ENCODE assay signal across 8 cellular contexts in the genomic region with DNA sequence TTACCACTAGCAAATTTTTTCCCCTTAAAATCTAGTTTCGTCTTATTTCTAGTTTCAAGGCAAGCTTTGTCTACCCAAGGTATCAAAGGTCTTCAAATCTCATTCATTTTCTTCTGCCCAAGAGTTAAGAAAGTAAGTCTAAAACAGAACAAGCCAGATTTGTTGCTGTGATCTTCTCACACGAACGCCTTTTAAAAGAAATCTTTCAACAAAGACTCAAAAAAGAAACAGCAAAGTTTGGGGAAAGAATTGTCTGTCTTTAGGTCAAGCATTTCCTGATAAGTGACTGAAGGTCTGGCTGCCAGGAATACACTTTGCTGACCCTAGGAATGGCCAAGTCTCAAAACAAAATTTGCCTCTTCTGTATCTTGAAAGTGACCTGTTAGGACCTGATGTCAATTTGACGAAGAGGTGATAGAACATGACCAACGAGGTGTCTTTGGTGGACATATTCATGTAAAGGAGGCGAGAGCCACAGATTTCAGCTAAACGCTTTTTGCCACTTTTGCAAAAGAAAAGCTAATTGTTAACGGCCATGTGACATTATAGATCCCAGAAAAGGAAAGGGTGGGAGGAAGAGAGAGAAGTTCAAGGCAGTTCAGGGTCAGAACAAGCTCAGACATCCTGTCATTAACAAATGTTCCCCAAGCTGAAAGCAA. TPM values are rescaled to one million over a fixed set of nuclear protein-coding genes. Genes with fewer than 3 reads are reported as not detected.
A peak's percentile ranks its signal among the peaks of the same experiment; 100 is the strongest.
DNase-seq lines count a peak whose midpoint lies in the region; ATAC-seq, FAIRE-seq and TF ChIP-seq lines count a peak whose summit lies in the region.

No MANE protein-coding gene starts in this region.

- H3K27me3 Mint-ChIP-seq in IgD-negative memory B cell, result no peaks in the 10 kb centered on the region

- H3K4me3 Mint-ChIP-seq in IgD-negative memory B cell, result peak overlapping the region; percentile 90 to 98 (median 96)

- peaks cover 44% of the 10 kb centered on the region for H3K4me1 ChIP-seq in DND-41 (ENCODE audit: insufficient read depth, low read length)
- peaks cover 1 to 9% of the 10 kb centered on the region in 2 donors for H3K4me1 ChIP-seq in lung (ENCODE audit: control insufficient read depth in 2 of 2, insufficient read depth in 2 of 2, low read length in 2 of 2)
- peaks cover 14 to 37% (median 25%) of the 10 kb centered on the region in 4 donors for H3K4me1 ChIP-seq in upper lobe of left lung

- H3K27ac Mint-ChIP-seq in IgD-negative memory B cell, result peak overlapping the region; percentile 86 to 94 (median 93)

- no peaks in the 10 kb centered on the region; the same call in 1 of the 2 replicates for H3K36me3 ChIP-seq in DND-41 (ENCODE audit: insufficient read depth, low read length)
- H3K36me3 ChIP-seq in lung (ENCODE audit: control insufficient read depth in 2 of 2, insufficient read depth in 2 of 2, low read length in 2 of 2), result no peaks in the 10 kb centered on the region
- H3K36me3 ChIP-seq in upper lobe of left lung, result no peaks in the 10 kb centered on the region

- H3K27me3 ChIP-seq in DND-41 (ENCODE audit: insufficient read depth, low read length, poor library complexity), result no peaks in the 10 kb centered on the region
- no peaks in the 10 kb centered on the region for H3K27me3 ChIP-seq in lung (ENCODE audit: control insufficient read depth, insufficient read depth)
- no peaks in the 10 kb centered on the region for H3K27me3 ChIP-seq in upper lobe of left lung

- TF ChIP-seq POLR2A in upper lobe of left lung (IDR thresholded peaks at IDR 0.05), result no peak

- peaks cover 64% of the 10 kb centered on the region for H3K79me2 ChIP-seq in DND-41 (ENCODE audit: insufficient read depth, low read length)

- peaks cover 3% of the 10 kb centered on the region for H3K36me3 Mint-ChIP-seq in IgD-negative memory B cell

- H3K27ac ChIP-seq in DND-41 (ENCODE audit: low read length) (peak overlapping the region; percentile 81), caudate nucleus (ENCODE audit: low read depth, low read length) (peak overlapping the region; percentile 94), lung (ENCODE audit: low read depth in 1 of 2, low read length in 1 of 2) (peak overlapping the region; percentile 99 to 100), upper lobe of left lung (peak overlapping the region; percentile 97 to 100 (median 100))

- 3 to 4% methylated on average over 8 of the region's 8 CpGs for WGBS in lung, 2 donors
- WGBS in upper lobe of left lung, 2 donors, result 3 to 4% methylated on average over 8 of the region's 8 CpGs

- H3K9ac ChIP-seq in DND-41 (ENCODE audit: low read depth, low read length), result peak overlapping the region; percentile 94

- H3K4me3 ChIP-seq in DND-41 (ENCODE audit: low read depth in 1 of 2, low read length in 2 of 2) (peak overlapping the region; percentile 40 to 66), lung (peak overlapping the region; percentile 78), upper lobe of left lung (peak overlapping the region; percentile 74 to 92 (median 87))

- H4K20me1 ChIP-seq in DND-41 (ENCODE audit: insufficient read depth, low read length), result peaks cover 48% of the 10 kb centered on the region; the same call in 1 of the 2 replicates

- H3K4me2 ChIP-seq in DND-41 (ENCODE audit: insufficient read depth, low read length), result peak overlapping the region; percentile 68

- no peak for FAIRE-seq in D721Med (lab: Jason Lieb, UNC)

- H2AFZ ChIP-seq in DND-41 (ENCODE audit: low read depth, low read length), result 0 out of 2 replicates have a peak overlapping the region, but pooled peaks have one; percentile 75

- TF ChIP-seq EP300 in upper lobe of left lung (IDR thresholded peaks at IDR 0.05), result no peak

- TF ChIP-seq CTCF in DND-41 (IDR thresholded peaks at IDR 0.05; ENCODE audit: borderline replicate concordance, extremely low read depth, low read length, poor library complexity, severe bottlenecking) (no peak), lung (IDR thresholded peaks at IDR 0.05; ENCODE audit: control extremely low read depth, extremely low read depth) (no peak), upper lobe of left lung (IDR thresholded peaks at IDR 0.05) (no peak), D721Med (IDR thresholded peaks at IDR 0.05; ENCODE audit: insufficient read depth, missing control alignments) (no peak)

- no peaks in the 10 kb centered on the region for H3K9me3 Mint-ChIP-seq in IgD-negative memory B cell

- ATAC-seq in DND-41 (ENCODE audit: insufficient read depth, low read depth) (peak; percentile 2; the same call in 1 of the 3 replicates), lung (ENCODE audit: insufficient read depth, low FRiP score) (no peak), upper lobe of left lung (ENCODE audit: low FRiP score in 2 of 2) (peak in 1 of 2 donors; percentile 0)

- H3K9me3 ChIP-seq in DND-41 (ENCODE audit: insufficient read depth, low read length, severe bottlenecking) (no peaks in the 10 kb centered on the region), lung (ENCODE audit: control insufficient read depth in 2 of 2, insufficient read depth in 1 of 2, low read length in 1 of 2) (no peaks in the 10 kb centered on the region), upper lobe of left lung (no peaks in the 10 kb centered on the region)

- DNase-seq in DND-41 (no peak), caudate nucleus (lab: John Stamatoyannopoulos, UW) (peak in 10 of 61 donors; percentile 21 to 74 (median 60)), lung (ENCODE audit: low spot score) (no peak), upper lobe of left lung (no peak), NCI-H446 treated with DMSO at 0.1 percent for 48 hours (lab: John Stamatoyannopoulos, UW) (no peak), D721Med (ENCODE audit: insufficient read length, low spot score) (no peak), dedifferentiated amniotic fluid mesenchymal stem cell (ENCODE audit: extremely low spot score) (no peak)

- peaks cover 33 to 48% (median 38%) of the 10 kb centered on the region in 3 donors for H3K4me1 Mint-ChIP-seq in IgD-negative memory B cell

RNA-seq across cellular contexts. Expression of gene CDK17, which starts 1.7 kb away (rescaled TPM):
- polyA plus RNA-seq in IgD-negative memory B cell (30.0 TPM), lung (10 to 100 TPM; 13.7 to 21.4 TPM)
- total RNA-seq in lung (100 to 1,000 TPM in 1 of 2 donors, 10 to 100 TPM in 1; 36.8 to 130 TPM), upper lobe of left lung (10 to 100 TPM; 31.5 to 71.8 (median 42.5) TPM)
